ENCODE assay signal across 15 cellular contexts in the genomic region with DNA sequence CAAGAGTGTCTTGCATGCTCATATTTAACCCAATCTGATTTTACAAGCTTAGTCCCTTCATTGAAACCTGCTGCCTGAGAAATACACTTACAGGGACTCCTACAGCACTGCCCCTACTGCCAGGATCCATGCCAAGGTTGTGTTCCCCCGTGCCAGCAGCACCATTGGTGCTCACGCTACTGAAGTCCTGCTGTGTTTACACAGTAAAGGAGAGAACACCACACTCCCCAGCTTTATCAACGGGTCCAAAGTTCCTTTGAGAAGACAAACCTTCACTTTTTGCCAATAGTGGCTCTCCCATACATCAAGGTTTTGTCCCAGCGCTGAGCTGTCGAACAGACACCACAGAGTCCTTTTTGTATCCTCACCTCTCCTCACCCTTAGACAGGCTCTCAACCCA.
A peak's percentile ranks its signal among the peaks of the same experiment; 100 is the strongest.
DNase-seq lines count a peak whose midpoint lies in the region; ATAC-seq and TF ChIP-seq lines count a peak whose summit lies in the region.
"Had no signal": no experiment of that assay in that cellular context is flagged by ENCODE, and none has a peak within 500 bp of the region (broad histone marks: within the 10 kb centered on the region; RNA-seq: fewer than 3 reads in every experiment).

No MANE protein-coding gene starts in this region.

- no peak for TF ChIP-seq CTCF in MCF 10A (IDR thresholded peaks at IDR 0.05; ENCODE audit: unreplicated experiment)

- H3K4me1 Mint-ChIP-seq in MCF 10A (ENCODE audit: insufficient read depth, unreplicated experiment): no peaks in the 10 kb centered on the region
- H3K4me1 Mint-ChIP-seq: activated naive CD8-positive, alpha-beta T cell treated with anti-CD3 and anti-CD28 coated beads, Interleukin-2, amount 50 U/mL, for 24 hours had no signal

- CTCF ChIA-PET in MCF 10A (lab: Yijun Ruan, JAX): interaction anchor here (0.6 kb wide), 1 partner anchor 314 kb away, joined by 3 read pairs; no protein-coding TSS in a partner anchor

- POLR2A ChIA-PET in MCF 10A (lab: Yijun Ruan, JAX): no interaction called here

- H3K4me3 Mint-ChIP-seq in MCF 10A (ENCODE audit: unreplicated experiment): no peak overlapping the region
- H3K4me3 Mint-ChIP-seq: activated naive CD8-positive, alpha-beta T cell treated with anti-CD3 and anti-CD28 coated beads, Interleukin-2, amount 50 U/mL, for 24 hours; stimulated activated naive CD8-positive, alpha-beta T cell treated with anti-CD3 and anti-CD28 coated beads, Interleukin-15, Interleukin-2, amounts not matched to agents 100 ng/mL and 50 ng/mL, for 24 hours had no signal

- H3K36me3 Mint-ChIP-seq in MCF 10A (ENCODE audit: insufficient read depth, unreplicated experiment): no peaks in the 10 kb centered on the region

- H3K27ac Mint-ChIP-seq in MCF 10A (ENCODE audit: low read depth, unreplicated experiment): no peak overlapping the region
- H3K27ac Mint-ChIP-seq: activated naive CD8-positive, alpha-beta T cell treated with anti-CD3 and anti-CD28 coated beads, Interleukin-2, amount 50 U/mL, for 24 hours; stimulated activated naive CD8-positive, alpha-beta T cell treated with anti-CD3 and anti-CD28 coated beads, Interleukin-15, Interleukin-2, amounts not matched to agents 100 ng/mL and 50 ng/mL, for 24 hours had no signal

- H3K9me3 Mint-ChIP-seq in MCF 10A (ENCODE audit: unreplicated experiment): no peaks in the 10 kb centered on the region
- H3K9me3 Mint-ChIP-seq: activated naive CD8-positive, alpha-beta T cell treated with anti-CD3 and anti-CD28 coated beads, Interleukin-2, amount 50 U/mL, for 24 hours; stimulated activated naive CD8-positive, alpha-beta T cell treated with anti-CD3 and anti-CD28 coated beads, Interleukin-15, Interleukin-2, amounts not matched to agents 100 ng/mL and 50 ng/mL, for 24 hours had no signal

- ATAC-seq in GM18870 (IDR thresholded peaks at IDR 0.05; ENCODE audit: unreplicated experiment) (peak; percentile 7), GM21447 (IDR thresholded peaks at IDR 0.05; ENCODE audit: unreplicated experiment) (peak; percentile 3), HG03064 (IDR thresholded peaks at IDR 0.05; ENCODE audit: low read depth, unreplicated experiment) (peak; percentile 11), left ventricle myocardium superior (peak; percentile 48)
- ATAC-seq: activated naive CD8-positive, alpha-beta T cell treated with anti-CD3 and anti-CD28 coated beads, Interleukin-2, amount 50 U/mL, for 24 hours had no signal

- no peak for DNase-seq in left ventricle myocardium superior
- DNase-seq in AG20443 (ENCODE audit: low spot score): no peak
- no peak for DNase-seq in kidney tubule cell (ENCODE audit: low spot score)
- no peak for DNase-seq in cerebellar nuclear complex (lab: John Stamatoyannopoulos, UW)
- no peak for DNase-seq in MCF 10A (ENCODE audit: unreplicated experiment)
- DNase-seq: activated naive CD8-positive, alpha-beta T cell treated with anti-CD3 and anti-CD28 coated beads, Interleukin-2, amount 50 U/mL, for 24 hours; DMS79; mesendoderm; NCI-H526; SHP77 treated with DMSO at 0.1 percent for 48 hours; stimulated activated CD4-positive, alpha-beta T cell treated with anti-CD3 and anti-CD28 coated beads, Interleukin-4, amount 100 ng/mL, for 4 hours had no signal

- peaks cover 62% of the 10 kb centered on the region for H3K27me3 Mint-ChIP-seq in MCF 10A (ENCODE audit: insufficient read depth, unreplicated experiment)
- H3K27me3 Mint-ChIP-seq: activated naive CD8-positive, alpha-beta T cell treated with anti-CD3 and anti-CD28 coated beads, Interleukin-2, amount 50 U/mL, for 24 hours; stimulated activated naive CD8-positive, alpha-beta T cell treated with anti-CD3 and anti-CD28 coated beads, Interleukin-15, Interleukin-2, amounts not matched to agents 100 ng/mL and 50 ng/mL, for 24 hours had no signal

- intact Hi-C loops in left ventricle myocardium superior (cut with micrococcal nuclease) (no loop called here), MCF 10A (cut with micrococcal nuclease) (no loop called here)

- no TSS peak for BruUV-seq in MCF 10A (replicated peaks; lab: Mats Ljungman, UMichigan)
